ENCODE assay signal across 28 cellular contexts in the genomic region with DNA sequence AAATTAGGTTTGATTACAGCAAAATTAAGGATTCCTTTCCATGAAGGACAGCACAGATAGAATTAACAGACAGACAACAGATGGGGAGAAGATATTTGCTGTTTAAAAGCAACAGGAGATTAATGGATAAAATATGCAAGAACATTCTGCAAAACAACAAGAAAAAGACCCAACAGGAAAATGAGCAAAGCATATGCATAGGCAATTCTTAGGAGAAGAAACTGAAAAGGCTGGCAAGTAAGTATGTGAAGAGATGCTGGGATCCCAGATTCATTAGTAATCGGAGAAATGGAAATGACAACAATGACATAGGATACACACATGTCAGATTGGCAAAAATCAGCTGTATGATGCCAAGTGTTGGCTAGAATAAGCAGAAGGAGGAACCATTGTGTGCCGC.
"Had no signal": no experiment of that assay in that cellular context is flagged by ENCODE, and none has a peak within 500 bp of the region (broad histone marks: within the 10 kb centered on the region; RNA-seq: fewer than 3 reads in every experiment).

No MANE protein-coding gene starts in this region.

- H3K4me3 ChIP-seq: colonic mucosa, coronary artery, dorsolateral prefrontal cortex, esophagus muscularis mucosa, esophagus squamous epithelium, gastrocnemius medialis, gastroesophageal sphincter, heart left ventricle, heart right ventricle, hepatocyte had no signal

- H3K4me2 ChIP-seq: hepatocyte had no signal

- ATAC-seq: effector memory CD8-positive, alpha-beta T cell; esophagus mucosa; foreskin keratinocyte; gastrocnemius medialis; gastroesophageal sphincter; heart left ventricle; heart right ventricle had no signal

- H3K4me1 ChIP-seq: colonic mucosa, esophagus muscularis mucosa, esophagus squamous epithelium, foreskin keratinocyte, gastrocnemius medialis, gastroesophageal sphincter, heart left ventricle, heart right ventricle had no signal

- FAIRE-seq: colon, endometrium, endothelial cell of umbilical vein, frontal cortex had no signal

- H3K9me3 ChIP-seq: colonic mucosa, esophagus squamous epithelium, gastrocnemius medialis, gastroesophageal sphincter had no signal

- DNase-seq: colonic mucosa; cortex of kidney; dermis blood vessel endothelial cell; dorsolateral prefrontal cortex; effector CD4-positive, alpha-beta T cell; effector CD8-positive, alpha-beta T cell; effector memory CD4-positive, alpha-beta T cell; effector memory CD8-positive, alpha-beta T cell; endodermal cell; esophagus squamous epithelium; foreskin fibroblast; foreskin keratinocyte; foreskin melanocyte; gastrocnemius medialis; glutamatergic neuron; head of caudate nucleus; heart left ventricle; heart right ventricle had no signal

- H3K27ac ChIP-seq: colonic mucosa, coronary artery, dorsolateral prefrontal cortex, epithelial cell of prostate, esophagus muscularis mucosa, esophagus squamous epithelium, foreskin keratinocyte, gastrocnemius medialis, gastroesophageal sphincter, heart left ventricle, heart right ventricle, hepatocyte had no signal
